In the genomic region with DNA sequence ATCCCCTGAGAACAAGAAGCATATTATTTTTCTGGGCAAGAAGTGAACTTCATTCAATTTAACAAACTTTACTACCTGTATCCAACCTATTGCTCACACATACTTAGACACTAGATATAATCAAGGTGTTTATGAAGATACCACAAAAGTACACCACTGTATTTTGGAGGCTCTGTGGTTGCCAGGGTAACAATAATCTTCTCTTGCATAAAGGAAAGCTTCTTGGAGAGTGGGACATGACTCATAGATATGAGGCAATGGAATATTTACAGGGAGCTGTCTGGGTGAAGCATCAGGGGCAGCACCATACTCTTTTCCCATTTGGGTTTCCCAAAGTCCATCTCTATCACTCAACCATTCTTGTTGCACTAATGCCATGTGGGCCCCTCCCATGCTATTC, we compare ENCODE assay signal across 14 cellular contexts.
DNase-seq lines count a peak whose midpoint lies in the region; ATAC-seq, FAIRE-seq and TF ChIP-seq lines count a peak whose summit lies in the region.
"Had no signal": no experiment of that assay in that cellular context is flagged by ENCODE, and none has a peak within 500 bp of the region (broad histone marks: within the 10 kb centered on the region; RNA-seq: fewer than 3 reads in every experiment).

No MANE protein-coding gene starts in this region.

- H3K4me2 ChIP-seq in K562 (ENCODE audit: insufficient read depth, low read length) = no peak overlapping the region

- intact Hi-C loops in K562 (cut with micrococcal nuclease) = loop anchor here (10.0 kb wide), 4 partner anchors 125 to 675 kb away; no protein-coding TSS in a partner anchor

- TF ChIP-seq EP300 in K562 (IDR thresholded peaks at IDR 0.05; ENCODE audit: low read length) = no peak

- no peaks in the 10 kb centered on the region for H3K9me1 ChIP-seq in K562 (ENCODE audit: control insufficient read depth, insufficient read depth, low read length)

- TF ChIP-seq RAD21 in K562 (CRISPR knock-in tag; conservative IDR thresholded peaks at IDR 0.05 in 1 of 2, IDR thresholded peaks at IDR 0.05 in 1 of 2) = no peak

- H3K79me2 ChIP-seq in K562 (ENCODE audit: control insufficient read depth, insufficient read depth, low read length) = no peaks in the 10 kb centered on the region

- H3K4me3 ChIP-seq in AG04450 (ENCODE audit: low read depth, low read length) (no peak overlapping the region), K562 (no peak overlapping the region)

- H3K36me3 ChIP-seq in K562 (ENCODE audit: control insufficient read depth, insufficient read depth, low read length) = no peaks in the 10 kb centered on the region
- H3K36me3 ChIP-seq: WERI-Rb-1 had no signal

- H3K27me3 ChIP-seq in AG04450 (ENCODE audit: control insufficient read depth, insufficient read depth, low read length) = no peaks in the 10 kb centered on the region
- no peaks in the 10 kb centered on the region for H3K27me3 ChIP-seq in K562 (ENCODE audit: control insufficient read depth in 2 of 2, insufficient read depth in 2 of 2, low read length in 2 of 2)

- FAIRE-seq in K562 (lab: Jason Lieb, UNC) = no peak

- BruUV-seq in K562 (replicated peaks; lab: Mats Ljungman, UMichigan) = no TSS peak

- in situ Hi-C loops in K562 (cut with MboI) = loop anchor here (25.0 kb wide), 1 partner anchor 688 kb away; no protein-coding TSS in a partner anchor

- no peak for ATAC-seq in K562
- ATAC-seq in HG03432 (IDR thresholded peaks at IDR 0.05; ENCODE audit: unreplicated experiment) = no peak
- ATAC-seq in HG02759 (IDR thresholded peaks at IDR 0.05; ENCODE audit: unreplicated experiment) = no peak
- ATAC-seq in HG03280 (IDR thresholded peaks at IDR 0.05; ENCODE audit: unreplicated experiment) = no peak

- no peaks in the 10 kb centered on the region for H3K4me1 ChIP-seq in K562 (replicated peaks in 1 of 2; ENCODE audit: control insufficient read depth in 2 of 2, insufficient read depth in 2 of 2, low read length in 2 of 2)

- H3K9me3 ChIP-seq in AG04450 (ENCODE audit: control insufficient read depth, insufficient read depth, low read length) (no peaks in the 10 kb centered on the region), K562 (replicated peaks; ENCODE audit: control insufficient read depth, insufficient read depth, low read depth, low read length) (no peaks in the 10 kb centered on the region)

- peak; percentile 42 for DNase-seq in AG04450 (ENCODE audit: low read depth, low spot score)
- DNase-seq in LHCN-M2 (ENCODE audit: low read depth) = peak; percentile 91
- no peak for DNase-seq in K562 (ENCODE audit: extremely low read depth in 1 of 4, low spot score in 3 of 4)
- DNase-seq in iris pigment epithelial cell (ENCODE audit: low read depth) = peak; percentile 95
- DNase-seq in NCI-H1436 (lab: John Stamatoyannopoulos, UW) = no peak
- DNase-seq: activated CD8-positive, alpha-beta memory T cell treated with anti-CD3 and anti-CD28 coated beads, Interleukin-2, amount 50 U/mL, for 4 hours; effector CD4-positive, alpha-beta T cell; GF-D8; NCI-H2171 treated with DMSO at 0.1 percent for 48 hours; WERI-Rb-1 had no signal

- POLR2A ChIA-PET in AG04450 (lab: Yijun Ruan, JAX) = no interaction called here
- POLR2A ChIA-PET in K562 (lab: Yijun Ruan, JAX) = interaction anchor here (1.3 kb wide), 1 partner anchor 13 kb away, joined by 3 read pairs; no protein-coding TSS in a partner anchor

- TF ChIP-seq POLR2A in K562 (conservative IDR thresholded peaks at IDR 0.05) = no peak

- CTCF ChIA-PET in AG04450 (lab: Charles Lee) = interaction anchor here (0.8 to 2.6 kb wide), 2 partner anchors 10 to 371 kb away, joined by 4 to 22 read pairs; no protein-coding TSS in a partner anchor
- CTCF ChIA-PET in K562 (lab: Yijun Ruan, JAX; ENCODE audit: low intra/inter-chr PET ratio) = no interaction called here

- no peak for TF ChIP-seq CTCF in AG04450 (IDR thresholded peaks at IDR 0.05; ENCODE audit: low read depth, low read length)
- no peak for TF ChIP-seq CTCF in K562 (IDR thresholded peaks at IDR 0.05 in 2 of 3, conservative IDR thresholded peaks at IDR 0.05 in 1 of 3; ENCODE audit: insufficient read depth in 2 of 3, low read depth in 1 of 3, low read length in 3 of 3)

- H4K20me1 ChIP-seq in K562 (replicated peaks; ENCODE audit: control insufficient read depth, insufficient read depth, low read length) = no peaks in the 10 kb centered on the region

- H3K27ac ChIP-seq in AG04450 (ENCODE audit: low read depth, low read length) (no peak overlapping the region), K562 (ENCODE audit: extremely low read depth, low read depth, low read length) (no peak overlapping the region)
- H3K27ac ChIP-seq: C4-2B, WERI-Rb-1 had no signal

- H2AFZ ChIP-seq in K562 (ENCODE audit: low read depth, low read length) = no peak overlapping the region

- no peak overlapping the region for H3K9ac ChIP-seq in K562 (ENCODE audit: insufficient read depth in 1 of 2, low read depth in 2 of 2, low read length in 2 of 2)

TF ChIP-seq in K562, 482 proteins besides CTCF, POLR2A, EP300 and RAD21:
- TF ChIP-seq RFX1 (IDR thresholded peaks at IDR 0.05) (peak; percentile 38; the same call in 1 of the 2 replicates), FOS (IDR thresholded peaks at IDR 0.05; ENCODE audit: extremely low read depth, insufficient read length) (no peak)

Comparison
In these comparisons a context has a peak if more than half of its experiments do, and no peak if none do; other contexts are left out.
1. DNase-seq: peak in AG04450 (single experiment), LHCN-M2 (single experiment) and iris pigment epithelial cell (single experiment); none in K562 (0 of 4) and NCI-H1436 (single experiment).